ENCODE assay signal across 23 cellular contexts in genomic region chr2:98921062-98921461, GRCh38. TPM values are rescaled to one million over a fixed set of nuclear protein-coding genes. Genes with fewer than 3 reads are reported as not detected.
"Had no signal": no experiment of that assay in that cellular context is flagged by ENCODE, and none has a peak within 500 bp of the region (broad histone marks: within the 10 kb centered on the region; RNA-seq: fewer than 3 reads in every experiment).

No MANE protein-coding gene starts in this region.

- H3K36me3 Mint-ChIP-seq: activated naive CD4-positive, alpha-beta T cell treated with anti-CD3 and anti-CD28 coated beads, Interleukin-2, amount 50 U/mL, for 24 hours; immature natural killer cell; natural killer cell had no signal

- H3K27ac Mint-ChIP-seq: activated naive CD4-positive, alpha-beta T cell treated with anti-CD3 and anti-CD28 coated beads, Interleukin-2, amount 50 U/mL, for 24 hours; effector memory CD8-positive, alpha-beta T cell; immature natural killer cell; natural killer cell; T-helper 1 cell treated with Interleukin-12 subunit alpha and Interleukin-12 subunit beta and Interleukin-4 antibody, amounts not matched to agents 30 μg/mL and 1 μg/mL, for 36 hours; WTC11 had no signal

- H3K27ac ChIP-seq: brain microvascular endothelial cell, colonic mucosa, left ventricle myocardium inferior, sigmoid colon, vagina had no signal

- H3K4me1 ChIP-seq: colonic mucosa, left ventricle myocardium inferior, vagina had no signal

- DNase-seq: activated gamma-delta T cell treated with Interleukin-2 at 50 U/mL for 16 hours; activated T-cell treated with anti-CD3 and anti-CD28 coated beads, Interleukin-2, amount 50 U/mL, for 1 hour; aorta; brain microvascular endothelial cell; central memory CD4-positive, alpha-beta T cell; colonic mucosa; dorsolateral prefrontal cortex; effector memory CD8-positive, alpha-beta T cell; foreskin melanocyte; immature natural killer cell; left ventricle myocardium inferior; midbrain; natural killer cell; sigmoid colon; stimulated activated CD4-positive, alpha-beta T cell treated with anti-CD3 and anti-CD28 coated beads, Interleukin-2, amount 100 ng/mL, for 48 hours; stimulated activated CD8-positive, alpha-beta memory T cell treated with anti-CD3 and anti-CD28 coated beads, Interleukin-4, amount 100 ng/mL, for 48 hours; stimulated activated naive CD4-positive, alpha-beta T cell; T1000 had no signal

- H3K27me3 Mint-ChIP-seq: activated naive CD4-positive, alpha-beta T cell treated with anti-CD3 and anti-CD28 coated beads, Interleukin-2, amount 50 U/mL, for 24 hours had no signal

- H3K9me3 ChIP-seq: colonic mucosa, vagina had no signal

- H3K4me3 Mint-ChIP-seq: activated naive CD4-positive, alpha-beta T cell treated with anti-CD3 and anti-CD28 coated beads, Interleukin-2, amount 50 U/mL, for 24 hours; effector memory CD8-positive, alpha-beta T cell; immature natural killer cell; natural killer cell; T-helper 1 cell treated with Interleukin-12 subunit alpha and Interleukin-12 subunit beta and Interleukin-4 antibody, amounts not matched to agents 30 μg/mL and 1 μg/mL, for 36 hours; WTC11 had no signal

- H3K9me3 Mint-ChIP-seq: activated naive CD4-positive, alpha-beta T cell treated with anti-CD3 and anti-CD28 coated beads, Interleukin-2, amount 50 U/mL, for 24 hours; effector memory CD8-positive, alpha-beta T cell; natural killer cell; T-helper 1 cell treated with Interleukin-12 subunit alpha and Interleukin-12 subunit beta and Interleukin-4 antibody, amounts not matched to agents 30 μg/mL and 1 μg/mL, for 36 hours had no signal

- H3K36me3 ChIP-seq: brain microvascular endothelial cell, colonic mucosa, left ventricle myocardium inferior, sigmoid colon, vagina had no signal

- H3K27me3 ChIP-seq: brain microvascular endothelial cell, colonic mucosa, sigmoid colon, vagina had no signal

- H3K4me3 ChIP-seq: colonic mucosa, dorsolateral prefrontal cortex, left ventricle myocardium inferior, sigmoid colon, vagina had no signal

- H3K4me1 Mint-ChIP-seq: activated naive CD4-positive, alpha-beta T cell treated with anti-CD3 and anti-CD28 coated beads, Interleukin-2, amount 50 U/mL, for 24 hours; immature natural killer cell; natural killer cell; WTC11 had no signal

- ATAC-seq: effector memory CD8-positive, alpha-beta T cell; natural killer cell; WTC11 had no signal

RNA-seq across cellular contexts. Expression of gene CRACDL, which starts 15.0 kb away (rescaled TPM):
- total RNA-seq: osteoblast had no signal
